ENCODE assay signal across 8 cellular contexts in genomic region chr2:32277674-32278475, GRCh38. TPM values are rescaled to one million over a fixed set of nuclear protein-coding genes. Genes with fewer than 3 reads are reported as not detected.
DNase-seq lines count a peak whose midpoint lies in the region; ATAC-seq, FAIRE-seq and TF ChIP-seq lines count a peak whose summit lies in the region.

TSS of gene YIPF4 (plus strand) at chr2:32277904. CDS start at chr2:32278156, 252 bp downstream.

- no peaks in the 10 kb centered on the region for H3K27me3 ChIP-seq in H1 (replicated peaks in 1 of 4; ENCODE audit: control insufficient read depth in 3 of 4, extremely low read depth in 1 of 4, insufficient read depth in 3 of 4, low read length in 3 of 4)

- TF ChIP-seq EP300 in H1 (IDR thresholded peaks at IDR 0.05; ENCODE audit: borderline replicate concordance in 1 of 2, low read depth in 2 of 2, low read length in 2 of 2) = no peak

- no peak within 1 kb of the TSS for H3K56ac ChIP-seq in H1 (replicated peaks; ENCODE audit: insufficient read length, low read depth, low read length)

- no peak within 1 kb of the TSS for H2BK120ac ChIP-seq in H1 (replicated peaks; ENCODE audit: low read depth, low read length)

- peaks cover 4% of the 10 kb centered on the region for H3K4me1 Mint-ChIP-seq in memory B cell

- no peaks in the 10 kb centered on the region for H4K20me1 ChIP-seq in H1 (replicated peaks in 1 of 2; ENCODE audit: control insufficient read depth in 1 of 2, insufficient read depth in 2 of 2, low read length in 2 of 2)

- peak within 1 kb of the TSS; percentile 65 for H4K91ac ChIP-seq in H1 (replicated peaks; ENCODE audit: insufficient read length, low read length)

- peak within 1 kb of the TSS; percentile 92 for H3K4me3 Mint-ChIP-seq in memory B cell

- H3K14ac ChIP-seq in H1 (ENCODE audit: insufficient read length) = no peak within 1 kb of the TSS

- H3K27me3 Mint-ChIP-seq in memory B cell = no peaks in the 10 kb centered on the region

- H2BK20ac ChIP-seq in H1 (ENCODE audit: low read length) = no peak within 1 kb of the TSS

- TF ChIP-seq CTCF in GM20000 (IDR thresholded peaks at IDR 0.05; ENCODE audit: extremely low read depth, missing control alignments) = no peak
- TF ChIP-seq CTCF in H1 (IDR thresholded peaks at IDR 0.05; ENCODE audit: control extremely low read depth in 1 of 3, insufficient read depth in 1 of 3, low read depth in 1 of 3, low read length in 3 of 3) = no peak

- H3K23ac ChIP-seq in H1 (ENCODE audit: insufficient read length) = no peak within 1 kb of the TSS

- ATAC-seq in memory B cell (ENCODE audit: low read depth) = peak; percentile 95

- H3K4me2 ChIP-seq in H1 (ENCODE audit: insufficient read depth in 1 of 2, low read depth in 2 of 2, low read length in 2 of 2) = peak within 1 kb of the TSS; percentile 23 to 76

- H3K27ac Mint-ChIP-seq in memory B cell = peak within 1 kb of the TSS; percentile 99

- H3K18ac ChIP-seq in H1 (ENCODE audit: extremely low read depth, low read length) = no peak within 1 kb of the TSS; the same call in 1 of the 2 replicates

- TF ChIP-seq POLR2A in H1 (IDR thresholded peaks at IDR 0.05; ENCODE audit: control extremely low read depth in 1 of 2, low read depth in 2 of 2, low read length in 2 of 2) = peak; percentile 62 to 71

- H3K4me1 ChIP-seq in H1 (replicated peaks in 1 of 4; ENCODE audit: control insufficient read depth in 3 of 4, insufficient read depth in 4 of 4, low read length in 3 of 4) = peaks cover 0 to 2% (median 0%) of the 10 kb centered on the region in 4 experiments; a peak in 2 of 7 replicates

- peak within 1 kb of the TSS; percentile 24 for H2AFZ ChIP-seq in H1 (ENCODE audit: low read length)

- no peaks in the 10 kb centered on the region for H3K9me3 Mint-ChIP-seq in memory B cell

- no peak within 1 kb of the TSS for H2AK5ac ChIP-seq in H1 (ENCODE audit: low read depth, low read length)

- peaks cover 4% of the 10 kb centered on the region for H3K36me3 Mint-ChIP-seq in memory B cell

- POLR2A ChIA-PET in activated CD8-positive, alpha-beta memory T cell treated with anti-CD3 and anti-CD28 coated beads for 36 hours (lab: Charles Lee) = no interaction called here
- POLR2A ChIA-PET in H1 (lab: Charles Lee; ENCODE audit: partially characterized antibody) = interaction anchor here (0.6 to 2.0 kb wide), 8 partner anchors 10 to 89 kb away, joined by 3 to 8 read pairs (median 3); partner anchors contain the start of gene BIRC6

- no peak within 1 kb of the TSS for H3K4ac ChIP-seq in H1 (replicated peaks; ENCODE audit: insufficient read length, low read depth, low read length)

- 0 out of 4 replicates have a peak, but pooled peaks of 1 of the 2 experiments have one; percentile 0 for TF ChIP-seq RAD21 in H1 (IDR thresholded peaks at IDR 0.05 in 1 of 2, conservative IDR thresholded peaks at IDR 0.05 in 1 of 2; ENCODE audit: low read depth in 2 of 2, low read length in 2 of 2)

- peaks cover 0 to 12% of the 10 kb centered on the region in 2 experiments; a peak in 2 of 4 replicates for H3K79me2 ChIP-seq in H1 (ENCODE audit: control insufficient read depth in 1 of 2, insufficient read depth in 2 of 2, low read length in 2 of 2)

- CTCF ChIA-PET in activated CD8-positive, alpha-beta memory T cell treated with anti-CD3 and anti-CD28 coated beads for 36 hours (lab: Charles Lee) = interaction anchor here (0.6 kb wide), 1 partner anchor 67 kb away, joined by 3 read pairs; no protein-coding TSS in a partner anchor
- CTCF ChIA-PET in H1 (lab: Charles Lee; ENCODE audit: partially characterized antibody) = no interaction called here

- H3K4me3 ChIP-seq in H1 (ENCODE audit: extremely low read depth in 1 of 4, insufficient read depth in 2 of 4, low read depth in 3 of 4, low read length in 4 of 4) = peak within 1 kb of the TSS; percentile 90 to 96 (median 94)

- H3K23me2 ChIP-seq in H1 (ENCODE audit: low read depth, low read length) = peaks cover 4% of the 10 kb centered on the region; the same call in 1 of the 2 replicates

- H4K5ac ChIP-seq in H1 (ENCODE audit: insufficient read length, low read depth, low read length) = peak within 1 kb of the TSS; percentile 67

- H2BK15ac ChIP-seq in H1 (ENCODE audit: low read length) = no peak within 1 kb of the TSS; the same call in 1 of the 2 replicates

- peak within 1 kb of the TSS; percentile 71 for H3K27ac ChIP-seq in H1 (ENCODE audit: low read depth, low read length)

- peak; percentile 88 for FAIRE-seq in H1 (lab: Jason Lieb, UNC)

- DNase-seq in CMK (ENCODE audit: low read depth) (peak; percentile 84), GM20000 (ENCODE audit: low spot score) (peak; percentile 99), HT-29 (ENCODE audit: low spot score) (peak; percentile 90), NOMO-1 (lab: John Stamatoyannopoulos, UW; ENCODE audit: unreplicated experiment in 2 of 2) (peak; percentile 62 to 86), H1 (ENCODE audit: low read depth in 1 of 2, low spot score in 2 of 2) (peak; percentile 78 to 95), memory B cell (ENCODE audit: low spot score in 2 of 2) (peak; percentile 94 to 99)
- DNase-seq in stimulated activated CD8-positive, alpha-beta memory T cell treated with anti-CD3 and anti-CD28 coated beads, Interleukin-12 subunit alpha, Interleukin-12 subunit beta, amount 100 ng/mL, for 24 hours (ENCODE audit: extremely low read depth) = peak; percentile 59

- H3K9me3 ChIP-seq in H1 (ENCODE audit: insufficient read depth in 2 of 2, low read depth in 1 of 2, low read length in 1 of 2) = no peaks in the 10 kb centered on the region

- H2BK12ac ChIP-seq in H1 (ENCODE audit: low read depth, low read length) = no peak within 1 kb of the TSS

- H2BK5ac ChIP-seq in H1 (ENCODE audit: low read depth, low read length) = 0 out of 2 replicates have a peak within 1 kb of the TSS, but pooled peaks have one; percentile 5

- whole genome bisulfite sequencing in H1 (ENCODE audit: extremely low coverage in 1 of 2, insufficient coverage in 1 of 2, insufficient read length in 1 of 2, insufficient replicate concordance in 2 of 2, low coverage in 1 of 2, low lambda C conversion rate in 2 of 2, missing lambda C conversion rate in 1 of 2), 2 experiments = 3% methylated on average over 50 of the region's 59 CpGs; no CpG with 5 or more reads in 1 of the 2 experiments

- H3K9ac ChIP-seq in H1 (replicated peaks in 1 of 4; ENCODE audit: extremely low read depth in 1 of 4, low read depth in 3 of 4, low read length in 3 of 4) = peak within 1 kb of the TSS; percentile 67 to 84 (median 77)

- no peaks in the 10 kb centered on the region; the same call in 1 of the 2 replicates for H3K79me1 ChIP-seq in H1 (ENCODE audit: low read depth, low read length)

- no peaks in the 10 kb centered on the region for H3K36me3 ChIP-seq in H1 (ENCODE audit: control insufficient read depth in 2 of 4, insufficient read depth in 4 of 4, low read length in 3 of 4)

- peak within 1 kb of the TSS; percentile 98 for H4K8ac ChIP-seq in H1 (ENCODE audit: extremely low read depth, insufficient read depth, low read length)

TF ChIP-seq in H1, 55 proteins besides CTCF, POLR2A, EP300 and RAD21 (continues in another document):
- TF ChIP-seq SP1 (IDR thresholded peaks at IDR 0.05; ENCODE audit: low read depth, low read length) (peak; percentile 85), POLR2AphosphoS5 (IDR thresholded peaks at IDR 0.05; ENCODE audit: low read depth, low read length) (peak; percentile 33), ZNF274 (IDR thresholded peaks at IDR 0.05; ENCODE audit: borderline replicate concordance, extremely low read depth, low read length) (no peak), ASH2L (IDR thresholded peaks at IDR 0.05; ENCODE audit: low read length) (peak; percentile 50), TAF1 (IDR thresholded peaks at IDR 0.05; ENCODE audit: low read depth, low read length) (0 out of 2 replicates have a peak, but pooled peaks have one; percentile 26), SUZ12 (IDR thresholded peaks at IDR 0.05; ENCODE audit: low read length) (no peak), RBBP5 (IDR thresholded peaks at IDR 0.05; ENCODE audit: borderline replicate concordance, low read depth, low read length) (0 out of 2 replicates have a peak, but pooled peaks have one; percentile 55), HDAC2 (IDR thresholded peaks at IDR 0.05; ENCODE audit: borderline replicate concordance in 1 of 2, low read depth in 2 of 2, low read length in 2 of 2) (peak in 1 of 2 experiments; percentile 55; a peak in 1 of 4 replicates), KDM4A (IDR thresholded peaks at IDR 0.05; ENCODE audit: low read depth, low read length, severe bottlenecking) (peak; percentile 98), MAX (IDR thresholded peaks at IDR 0.05) (peak; percentile 27; the same call in 1 of the 2 replicates), NRF1 (IDR thresholded peaks at IDR 0.05; ENCODE audit: low read depth, low read length) (no peak), PHF8 (conservative IDR thresholded peaks at IDR 0.05; ENCODE audit: low read depth, low read length) (peak; percentile 91), TBP (IDR thresholded peaks at IDR 0.05; ENCODE audit: low read depth, low read length) (0 out of 2 replicates have a peak, but pooled peaks have one; percentile 15), EGR1 (IDR thresholded peaks at IDR 0.05; ENCODE audit: borderline replicate concordance, low read depth, low read length) (no peak), CBX8 (IDR thresholded peaks at IDR 0.05; ENCODE audit: borderline replicate concordance, low read depth, low read length) (no peak)
- TF ChIP-seq, protein P1, sequence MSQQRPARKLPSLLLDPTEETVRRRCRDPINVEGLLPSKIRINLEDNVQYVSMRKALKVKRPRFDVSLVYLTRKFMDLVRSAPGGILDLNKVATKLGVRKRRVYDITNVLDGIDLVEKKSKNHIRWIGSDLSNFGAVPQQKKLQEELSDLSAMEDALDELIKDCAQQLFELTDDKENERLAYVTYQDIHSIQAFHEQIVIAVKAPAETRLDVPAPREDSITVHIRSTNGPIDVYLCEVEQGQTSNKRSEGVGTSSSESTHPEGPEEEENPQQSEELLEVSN (IDR thresholded peaks at IDR 0.05) = 0 out of 2 replicates have a peak, but pooled peaks have one; percentile 18

RNA-seq across cellular contexts. Expression of gene YIPF4, which starts in this region (rescaled TPM):
- total RNA-seq in HT-29 (2014; rRNA removed; shearing (Covaris generic)) = 4.6 and 11.9 TPM in 2 replicates
- total RNA-seq in activated CD8-positive, alpha-beta memory T cell treated with anti-CD3 and anti-CD28 coated beads for 36 hours = 10 to 100 TPM; 39.1 to 46.6 TPM
- 21.4 and 24.1 TPM in 2 replicates for total RNA-seq in H1 (2021; fragmentation: NEBNext Ultra II Directional; extraction: Animal tissue kit (Norgen Biotek cat#: 25700))
- polyA plus RNA-seq in H1 (2011; rRNA removed) = 1.5 and 2.9 TPM in 2 replicates
- 5.4 TPM for polyA plus RNA-seq in H1 (2011; cell fraction: cytosol; rRNA removed)
- polyA plus RNA-seq in H1 (2011; cell fraction: nucleus; rRNA removed) = 1.9 TPM
- 4.5 to 15.4 TPM (median 5.4 TPM) in 4 replicates for polyA plus RNA-seq in H1 (2012, experiment 1 of 2)
- 4.7 TPM for polyA plus RNA-seq in H1 (2012, experiment 2 of 2)
- 6.2 TPM for polyA plus RNA-seq in H1 (2013, experiment 1 of 2)
- 6.4 TPM for polyA plus RNA-seq in H1 (2013, experiment 2 of 2)
- polyA minus RNA-seq in H1 (2011; rRNA and poly(A)+ RNA removed) = 2.1 and 2.3 TPM in 2 replicates
- 4.8 TPM for polyA minus RNA-seq in H1 (2011; cell fraction: cytosol; rRNA and poly(A)+ RNA removed)
- 5.5 TPM for polyA minus RNA-seq in H1 (2011; cell fraction: nucleus; rRNA and poly(A)+ RNA removed)

Comparison
In these comparisons a context has a peak if more than half of its experiments do, and no peak if none do; other contexts are left out.
1. Peak in every context shown above with its lines: DNase-seq, ATAC-seq, H3K4me3 ChIP-seq and H3K27ac ChIP-seq.